In genomic region chr16:86825631-86826030, GRCh38 we compare ENCODE assay signal across 24 cellular contexts.
"Had no signal": no experiment of that assay in that cellular context is flagged by ENCODE, and none has a peak within 500 bp of the region (broad histone marks: within the 10 kb centered on the region; RNA-seq: fewer than 3 reads in every experiment).

No MANE protein-coding gene starts in this region.

- ATAC-seq: activated CD8-positive, alpha-beta T cell treated with anti-CD3 and anti-CD28 coated beads, Interleukin-2, amount 10 ng/mL, durations not matched to agents 7 days and 5 days; activated naive CD4-positive, alpha-beta T cell treated with anti-CD3 and anti-CD28 coated beads, Interleukin-2, amount 50 U/mL, for 72 hours; activated naive CD8-positive, alpha-beta T cell treated with anti-CD3 and anti-CD28 coated beads, Interleukin-2, amount 50 U/mL, for 24 hours; SK-N-SH treated with all-trans-retinoic acid at 6 μM for 48 hours had no signal

- H3K4me3 Mint-ChIP-seq: activated CD8-positive, alpha-beta T cell treated with anti-CD3 and anti-CD28 coated beads, Interleukin-2, amount 10 ng/mL, durations not matched to agents 7 days and 5 days; activated naive CD8-positive, alpha-beta T cell treated with anti-CD3 and anti-CD28 coated beads, Interleukin-2, amount 50 U/mL, for 24 hours; brain had no signal

- H3K4me3 ChIP-seq: ascending aorta, cardiac muscle cell, SJSA1 had no signal

- H3K9me3 ChIP-seq: ascending aorta, SJSA1 had no signal

- DNase-seq: activated CD4-positive, alpha-beta T cell treated with anti-CD3 and anti-CD28 coated beads for 48 hours; activated CD4-positive, alpha-beta T cell treated with anti-CD3 and anti-CD28 coated beads, Interleukin-2, amount 50 U/mL, for 4 hours; activated CD4-positive, CD25-positive, alpha-beta regulatory T cell treated with anti-CD3 and anti-CD28 coated beads, Interleukin-2, amount 50 U/mL, for 72 hours; activated CD8-positive, alpha-beta memory T cell treated with anti-CD3 and anti-CD28 coated beads, Interleukin-2, amount 50 U/mL, for 48 hours; activated CD8-positive, alpha-beta T cell treated with anti-CD3 and anti-CD28 coated beads, Interleukin-2, amount 10 ng/mL, durations not matched to agents 7 days and 5 days; activated naive CD8-positive, alpha-beta T cell treated with anti-CD3 and anti-CD28 coated beads, Interleukin-2, amount 50 U/mL, for 24 hours; activated T-cell treated with anti-CD3 and anti-CD28 coated beads, Interleukin-2, amount 50 U/mL, for 1 hour; amniotic stem cell; cerebellar nuclear complex; Karpas-422; NCI-H1105 treated with DMSO at 0.1 percent for 48 hours; NCI-H1436 treated with DMSO at 0.1 percent for 48 hours; NCI-H187; NCI-H2081; NCI-H510A treated with DMSO at 0.1 percent for 48 hours; Right ventricle myocardium superior; RPMI8226; SW 1271 had no signal

- H3K4me1 Mint-ChIP-seq: activated naive CD8-positive, alpha-beta T cell treated with anti-CD3 and anti-CD28 coated beads, Interleukin-2, amount 50 U/mL, for 24 hours had no signal

- H3K27ac ChIP-seq: ascending aorta, cardiac muscle cell, SJSA1 had no signal

- H3K36me3 Mint-ChIP-seq: activated naive CD4-positive, alpha-beta T cell treated with anti-CD3 and anti-CD28 coated beads, Interleukin-2, amount 50 U/mL, for 72 hours; brain had no signal

- H3K27ac Mint-ChIP-seq: activated CD8-positive, alpha-beta T cell treated with anti-CD3 and anti-CD28 coated beads, Interleukin-2, amount 10 ng/mL, durations not matched to agents 7 days and 5 days; activated naive CD4-positive, alpha-beta T cell treated with anti-CD3 and anti-CD28 coated beads, Interleukin-2, amount 50 U/mL, for 72 hours; activated naive CD8-positive, alpha-beta T cell treated with anti-CD3 and anti-CD28 coated beads, Interleukin-2, amount 50 U/mL, for 24 hours; brain had no signal

- H3K4me1 ChIP-seq: ascending aorta had no signal

- H3K9me3 Mint-ChIP-seq: activated naive CD4-positive, alpha-beta T cell treated with anti-CD3 and anti-CD28 coated beads, Interleukin-2, amount 50 U/mL, for 72 hours; activated naive CD8-positive, alpha-beta T cell treated with anti-CD3 and anti-CD28 coated beads, Interleukin-2, amount 50 U/mL, for 24 hours had no signal

- H3K36me3 ChIP-seq: ascending aorta, cardiac muscle cell, SJSA1 had no signal

- H3K27me3 ChIP-seq: ascending aorta, SJSA1 had no signal
